8 cellular contexts compared by ENCODE assay signal in genomic region chr13:30870049-30870884, GRCh38. TPM values are rescaled to one million over a fixed set of nuclear protein-coding genes. Genes with fewer than 3 reads are reported as not detected.
DNase-seq lines count a peak whose midpoint lies in the region; ATAC-seq and TF ChIP-seq lines count a peak whose summit lies in the region.

No MANE protein-coding gene starts in this region.

- H3K27ac ChIP-seq in CD4-positive, CD25-positive, alpha-beta regulatory T cell (ENCODE audit: insufficient read depth, low read length, poor library complexity, severe bottlenecking) = no peak overlapping the region
- no peak overlapping the region for H3K27ac ChIP-seq in H9 (ENCODE audit: insufficient read length, low read depth, low read length)
- peak overlapping the region; percentile 24 to 72 (median 48) for H3K27ac ChIP-seq in Peyer's patch
- peak overlapping the region; percentile 97 for H3K27ac ChIP-seq in brain microvascular endothelial cell

- H2BK15ac ChIP-seq in H9 (ENCODE audit: low read depth, low read length) = no peak overlapping the region

- no peaks in the 10 kb centered on the region for H3K9me3 Mint-ChIP-seq in CD4-positive, CD25-positive, alpha-beta regulatory T cell
- H3K9me3 Mint-ChIP-seq in H9 = no peaks in the 10 kb centered on the region

- H3K4me3 ChIP-seq in CD4-positive, CD25-positive, alpha-beta regulatory T cell (ENCODE audit: low read depth, low read length) = no peak overlapping the region
- no peak overlapping the region for H3K4me3 ChIP-seq in Peyer's patch
- H3K4me3 ChIP-seq in brain microvascular endothelial cell (ENCODE audit: low read depth, low read length) = peak overlapping the region; percentile 12

- intact Hi-C loops in left colon (cut with DNase I, micrococcal nuclease) = no loop called here

- no peak overlapping the region for H3K4me3 Mint-ChIP-seq in CD4-positive, CD25-positive, alpha-beta regulatory T cell
- no peak overlapping the region; a peak in 2 of 5 replicates for H3K4me3 Mint-ChIP-seq in H9

- no peaks in the 10 kb centered on the region for H3K36me3 Mint-ChIP-seq in CD4-positive, CD25-positive, alpha-beta regulatory T cell
- H3K36me3 Mint-ChIP-seq in H9 (ENCODE audit: insufficient read depth in 1 of 3, low read depth in 3 of 3) = peaks cover 0 to 6% (median 0%) of the 10 kb centered on the region in 3 experiments; a peak in 3 of 7 replicates

- H2AK5ac ChIP-seq in H9 (ENCODE audit: insufficient read length, low read length) = no peak overlapping the region

- no peak for TF ChIP-seq POLR2A in Peyer's patch (IDR thresholded peaks at IDR 0.05)

- H3K27ac Mint-ChIP-seq in CD4-positive, CD25-positive, alpha-beta regulatory T cell = no peak overlapping the region
- peak overlapping the region; percentile 36 to 92 (median 91) for H3K27ac Mint-ChIP-seq in H9

- no peak overlapping the region for H2BK5ac ChIP-seq in H9 (ENCODE audit: insufficient read length, low read length)

- H3K4me1 Mint-ChIP-seq in CD4-positive, CD25-positive, alpha-beta regulatory T cell = no peaks in the 10 kb centered on the region
- H3K4me1 Mint-ChIP-seq in H9 = peaks cover 47 to 67% of the 10 kb centered on the region in 2 experiments

- H3K23me2 ChIP-seq in H9 (ENCODE audit: insufficient read length, low read depth, low read length, poor library complexity, severe bottlenecking) = no peaks in the 10 kb centered on the region

- H2AFZ ChIP-seq in H9 (ENCODE audit: low read length) = no peak overlapping the region

- in situ Hi-C loops in brain microvascular endothelial cell (cut with HindIII; ENCODE audit: low pct_ligation_motif_present, low sequenced_read_pairs) = no loop called here

- no peak overlapping the region for H3K4ac ChIP-seq in H9 (ENCODE audit: low read depth, low read length)

- H4K20me1 ChIP-seq in H9 (ENCODE audit: control insufficient read depth, insufficient read depth, insufficient read length) = no peaks in the 10 kb centered on the region

- no peak for TF ChIP-seq CTCF in H9 (conservative IDR thresholded peaks at IDR 0.05)
- TF ChIP-seq CTCF in Peyer's patch (IDR thresholded peaks at IDR 0.05) = no peak
- TF ChIP-seq CTCF in brain microvascular endothelial cell (IDR thresholded peaks at IDR 0.05; ENCODE audit: low read depth, low read length, missing control alignments) = no peak

- DNase-seq in CD4-positive, CD25-positive, alpha-beta regulatory T cell = peak in 1 of 3 donors; percentile 37
- DNase-seq in H9 (peak; percentile 96), Peyer's patch (peak in 2 of 3 donors; percentile 61 to 69), brain microvascular endothelial cell (peak; percentile 99), left colon (peak; percentile 42 to 80), stromal cell of bone marrow (ENCODE audit: low read depth) (peak; percentile 99), NCI-H524 (lab: John Stamatoyannopoulos, UW) (no peak)

- H3K9ac ChIP-seq in H9 (ENCODE audit: extremely low read depth, insufficient read length, low read length) = no peak overlapping the region

- H4K91ac ChIP-seq in H9 (ENCODE audit: insufficient read length, low read depth, low read length) = no peak overlapping the region

- H3K56ac ChIP-seq in H9 (ENCODE audit: insufficient read length, low read depth, low read length) = no peak overlapping the region

- H3K36me3 ChIP-seq in CD4-positive, CD25-positive, alpha-beta regulatory T cell (ENCODE audit: control insufficient read depth, insufficient read depth, low read length) = no peaks in the 10 kb centered on the region
- H3K36me3 ChIP-seq in Peyer's patch (no peaks in the 10 kb centered on the region), brain microvascular endothelial cell (replicated peaks) (no peaks in the 10 kb centered on the region)

- H3K79me2 ChIP-seq in H9 (ENCODE audit: insufficient read depth, low read length) = no peaks in the 10 kb centered on the region

- H3K18ac ChIP-seq in H9 (ENCODE audit: insufficient read length, low read depth, low read length) = no peak overlapping the region

- H3K27me3 Mint-ChIP-seq in CD4-positive, CD25-positive, alpha-beta regulatory T cell = peaks cover 21% of the 10 kb centered on the region
- H3K27me3 Mint-ChIP-seq in H9 (ENCODE audit: low read depth) = peaks cover 12% of the 10 kb centered on the region

- H4K5ac ChIP-seq in H9 (ENCODE audit: insufficient read length, low read depth, low read length) = no peak overlapping the region

- no CpG with 5 or more reads among the region's 9 CpGs for WGBS in H9 (ENCODE audit: extremely low coverage, insufficient read length, low lambda C conversion rate)

- ATAC-seq in CD4-positive, CD25-positive, alpha-beta regulatory T cell (ENCODE audit: low read depth in 2 of 2) = peak; percentile 31 to 47
- peak; percentile 79 for ATAC-seq in left colon
- no peak for ATAC-seq in HG03025 (IDR thresholded peaks at IDR 0.05; ENCODE audit: low FRiP score, unreplicated experiment)

- no peak overlapping the region for H3K23ac ChIP-seq in H9 (ENCODE audit: insufficient read length, low read depth, low read length)

- no peaks in the 10 kb centered on the region for H3K79me1 ChIP-seq in H9 (ENCODE audit: insufficient read depth, low read depth, low read length, poor library complexity, severe bottlenecking)

- no peak overlapping the region for H2BK12ac ChIP-seq in H9 (ENCODE audit: insufficient read length, low read depth, low read length)

- no peaks in the 10 kb centered on the region for H3K9me3 ChIP-seq in CD4-positive, CD25-positive, alpha-beta regulatory T cell (ENCODE audit: control insufficient read depth in 2 of 2, low read length in 2 of 2)
- H3K9me3 ChIP-seq in H9 (ENCODE audit: control insufficient read depth, low read depth, low read length) (no peaks in the 10 kb centered on the region), Peyer's patch (no peaks in the 10 kb centered on the region)

- no peak overlapping the region for H2BK120ac ChIP-seq in H9 (ENCODE audit: low read depth, low read length, poor library complexity, severe bottlenecking)

- H3K4me2 ChIP-seq in H9 (ENCODE audit: insufficient read depth, insufficient read length, low read length) = no peak overlapping the region

- H4K8ac ChIP-seq in H9 (replicated peaks; ENCODE audit: insufficient read length, low read depth, low read length) = no peak overlapping the region

- H3K14ac ChIP-seq in H9 (ENCODE audit: insufficient read depth, low read length) = no peak overlapping the region

- no peaks in the 10 kb centered on the region for H3K4me1 ChIP-seq in CD4-positive, CD25-positive, alpha-beta regulatory T cell (ENCODE audit: control insufficient read depth, insufficient read depth, low read length, poor library complexity, severe bottlenecking)
- H3K4me1 ChIP-seq in H9 (ENCODE audit: insufficient read depth, low read length) (peaks cover 7% of the 10 kb centered on the region), Peyer's patch (peaks cover 0 to 14% (median 0%) of the 10 kb centered on the region in 4 donors)

- H3K27me3 ChIP-seq in CD4-positive, CD25-positive, alpha-beta regulatory T cell (ENCODE audit: control insufficient read depth, insufficient read depth, low read length) = no peaks in the 10 kb centered on the region
- H3K27me3 ChIP-seq in H9 (ENCODE audit: insufficient read depth, low read length) (no peaks in the 10 kb centered on the region; the same call in 1 of the 2 replicates), Peyer's patch (no peaks in the 10 kb centered on the region), brain microvascular endothelial cell (replicated peaks) (no peaks in the 10 kb centered on the region)

- H3T11ph ChIP-seq in H9 (ENCODE audit: low read length) = no peak overlapping the region

- H2BK20ac ChIP-seq in H9 (ENCODE audit: low read depth, low read length, poor library complexity, severe bottlenecking) = no peak overlapping the region

RNA-seq across cellular contexts. Expression of gene MEDAG, which starts 35.8 kb away (rescaled TPM):
- not detected for total RNA-seq in CD4-positive, CD25-positive, alpha-beta regulatory T cell
- polyA plus RNA-seq in CD4-positive, CD25-positive, alpha-beta regulatory T cell = under 1 TPM in 1 of 4 donors, not detected in 3; 0.11 TPM
- total RNA-seq in H9 (2021) (0.87 and 0.88 TPM in 2 replicates), Peyer's patch (10 to 100 TPM in 1 of 4 donors, 1 to 10 TPM in 3; 4.9 to 21.5 (median 8.7) TPM), left colon (1 to 10 TPM; 2.3 to 3.9 TPM)

Comparison
In these comparisons a context has a peak if more than half of its experiments do, and no peak if none do; other contexts are left out.
1. DNase-seq: peak in H9 (single experiment), Peyer's patch (2 of 3), brain microvascular endothelial cell (single experiment), left colon (2 of 2) and stromal cell of bone marrow (single experiment); none in NCI-H524 (0 of 2).
2. H3K27ac ChIP-seq: peak in Peyer's patch (4 of 4) and brain microvascular endothelial cell (single experiment); none in CD4-positive, CD25-positive, alpha-beta regulatory T cell (single experiment) and H9 (single experiment).
3. H3K27ac Mint-ChIP-seq: peak in H9 (3 of 3); none in CD4-positive, CD25-positive, alpha-beta regulatory T cell (0 of 3).